8 cellular contexts compared by ENCODE assay signal in the genomic region with DNA sequence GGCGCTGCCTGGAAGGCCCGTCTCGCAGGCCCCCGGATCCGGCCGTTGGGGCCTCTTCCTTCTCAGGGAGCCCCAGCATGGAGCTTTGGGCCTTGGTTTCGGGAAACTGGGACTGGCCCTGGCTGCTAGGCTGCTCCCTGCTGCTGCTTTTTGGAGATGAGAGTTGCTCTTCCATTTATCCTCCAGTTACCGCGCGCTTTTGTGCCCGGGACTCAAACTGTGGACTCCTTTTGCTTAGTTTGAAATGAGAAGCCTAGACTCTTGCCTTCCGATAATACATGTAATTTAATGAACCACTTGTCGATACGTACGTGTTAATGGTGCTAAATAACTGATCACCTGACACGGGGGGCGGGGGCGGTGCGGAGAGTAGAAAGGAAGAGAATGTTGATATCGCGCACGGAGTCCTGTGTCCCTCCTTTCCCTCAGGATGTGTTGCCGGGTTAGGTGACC. TPM values are rescaled to one million over a fixed set of nuclear protein-coding genes. Genes with fewer than 3 reads are reported as not detected.
DNase-seq lines count a peak whose midpoint lies in the region; ATAC-seq, FAIRE-seq and TF ChIP-seq lines count a peak whose summit lies in the region.

No MANE protein-coding gene starts in this region.

- WGBS in A549 (ENCODE audit: missing lambda C conversion rate) = 1% methylated on average over 16 of the region's 23 CpGs

- H3K4me1 ChIP-seq in A549 (peaks cover 38% of the 10 kb centered on the region), OCI-LY3 (ENCODE audit: low read length) (peaks cover 23% of the 10 kb centered on the region), foreskin keratinocyte (peaks cover 26% of the 10 kb centered on the region), neuron (ENCODE audit: insufficient read depth, low read length) (peaks cover 36% of the 10 kb centered on the region)

- no peak for TF ChIP-seq POLR2A in A549 (IDR thresholded peaks at IDR 0.05; ENCODE audit: low read length)

- H2AFZ ChIP-seq in OCI-LY3 (ENCODE audit: low read depth, low read length) = peak overlapping the region; percentile 11; the same call in 1 of the 2 replicates
- H2AFZ ChIP-seq in neuron (ENCODE audit: low read depth, low read length) = peak overlapping the region; percentile 90

- peak overlapping the region; percentile 100 for H3K4me3 Mint-ChIP-seq in activated T-helper 2 cell treated with anti-CD3 and anti-CD28 coated beads, Interferon-gamma antibody, Interleukin-2, Interleukin-4, amounts not matched to agents 10 μg/mL and 5 μg/mL and 100 μg/mL, durations not matched to agents 14 hours and 24 hours and 36 hours (ENCODE audit: low read depth)

- H3K36me3 Mint-ChIP-seq in activated T-helper 2 cell treated with anti-CD3 and anti-CD28 coated beads, Interferon-gamma antibody, Interleukin-2, Interleukin-4, amounts not matched to agents 10 μg/mL and 5 μg/mL and 100 μg/mL, durations not matched to agents 14 hours and 24 hours and 36 hours (ENCODE audit: low read depth) = peaks cover 9% of the 10 kb centered on the region

- H3K27me3 ChIP-seq in OCI-LY3 (ENCODE audit: low read depth, low read length) (no peaks in the 10 kb centered on the region), foreskin keratinocyte (no peaks in the 10 kb centered on the region), neuron (ENCODE audit: insufficient read depth, low read length) (no peaks in the 10 kb centered on the region)

- no peak for FAIRE-seq in A549 (lab: Jason Lieb, UNC)

- peak overlapping the region; percentile 89 for H3K4me2 ChIP-seq in A549
- H3K4me2 ChIP-seq in OCI-LY3 (ENCODE audit: low read length) = peak overlapping the region; percentile 79

- H3K9me3 ChIP-seq in A549 (no peaks in the 10 kb centered on the region), OCI-LY3 (ENCODE audit: insufficient read depth, low read length) (no peaks in the 10 kb centered on the region), neuron (ENCODE audit: low read length) (peaks cover 3% of the 10 kb centered on the region)

- DNase-seq in A549 (ENCODE audit: low read depth in 1 of 2, low spot score in 1 of 2) (peak; percentile 7 to 39), foreskin keratinocyte (peak; percentile 27 to 33), substantia nigra (lab: John Stamatoyannopoulos, UW) (peak in 42 of 49 donors; percentile 6 to 79 (median 56))
- peak; percentile 28 for DNase-seq in activated T-helper 2 cell treated with anti-CD3 and anti-CD28 coated beads, Interferon-gamma antibody, Interleukin-2, Interleukin-4, amounts not matched to agents 10 μg/mL and 5 μg/mL and 100 μg/mL, durations not matched to agents 14 hours and 24 hours and 36 hours (ENCODE audit: low spot score)

- POLR2A ChIA-PET in A549 (lab: Yijun Ruan, JAX) = interaction anchor here (2.1 kb wide), 1 partner anchor 27 kb away, joined by 8 read pairs; no protein-coding TSS in a partner anchor

- peak overlapping the region; percentile 99 for H3K27ac Mint-ChIP-seq in activated T-helper 2 cell treated with anti-CD3 and anti-CD28 coated beads, Interferon-gamma antibody, Interleukin-2, Interleukin-4, amounts not matched to agents 10 μg/mL and 5 μg/mL and 100 μg/mL, durations not matched to agents 14 hours and 24 hours and 36 hours

- intact Hi-C loops in activated T-helper 2 cell treated with anti-CD3 and anti-CD28 coated beads, Interferon-gamma antibody, Interleukin-2, Interleukin-4, amounts not matched to agents 10 μg/mL and 5 μg/mL and 100 μg/mL, durations not matched to agents 14 hours and 24 hours and 36 hours (cut with micrococcal nuclease) = loop anchor here (5.0 kb wide), 2 partner anchors 51 to 109 kb away; no protein-coding TSS in a partner anchor

- ATAC-seq in A549 (peak; percentile 19 to 32; a peak in 4 of 6 replicates), GM18909 (IDR thresholded peaks at IDR 0.05; ENCODE audit: poor library complexity, unreplicated experiment) (peak; percentile 7), HG03460 (IDR thresholded peaks at IDR 0.05; ENCODE audit: unreplicated experiment) (peak; percentile 8), foreskin keratinocyte (peak; percentile 32)

- H3K4me1 Mint-ChIP-seq in activated T-helper 2 cell treated with anti-CD3 and anti-CD28 coated beads, Interferon-gamma antibody, Interleukin-2, Interleukin-4, amounts not matched to agents 10 μg/mL and 5 μg/mL and 100 μg/mL, durations not matched to agents 14 hours and 24 hours and 36 hours (ENCODE audit: low read depth) = peaks cover 44% of the 10 kb centered on the region

- peak overlapping the region; percentile 89 for H3K9ac ChIP-seq in OCI-LY3 (ENCODE audit: low read length)

- no peak for TF ChIP-seq EP300 in A549 (IDR thresholded peaks at IDR 0.05)

- TF ChIP-seq CTCF in A549 (IDR thresholded peaks at IDR 0.05) = no peak
- no peak for TF ChIP-seq CTCF in OCI-LY3 (IDR thresholded peaks at IDR 0.05; ENCODE audit: low read depth, low read length)
- TF ChIP-seq CTCF in foreskin keratinocyte (conservative IDR thresholded peaks at IDR 0.05) = no peak

- CTCF ChIA-PET in A549 (lab: Yijun Ruan, JAX) = interaction anchor here (1.0 to 2.5 kb wide), 5 partner anchors 29 to 284 kb away, joined by 3 to 14 read pairs (median 4); no protein-coding TSS in a partner anchor

- H3K4me3 ChIP-seq in A549 (peak overlapping the region; percentile 95), OCI-LY3 (ENCODE audit: low read length) (peak overlapping the region; percentile 90), neuron (ENCODE audit: low read length) (peak overlapping the region; percentile 69)

- H3K27ac ChIP-seq in A549 = peak overlapping the region; percentile 96 to 98
- H3K27ac ChIP-seq in OCI-LY3 (ENCODE audit: low read length) = peak overlapping the region; percentile 75
- peak overlapping the region; percentile 92 for H3K27ac ChIP-seq in foreskin keratinocyte
- H3K27ac ChIP-seq in substantia nigra (ENCODE audit: low read depth, low read length, poor library complexity, severe bottlenecking) = peak overlapping the region; percentile 95

- peaks cover 48% of the 10 kb centered on the region for H4K20me1 ChIP-seq in OCI-LY3 (ENCODE audit: insufficient read depth, low read length)

- H3K27me3 Mint-ChIP-seq in activated T-helper 2 cell treated with anti-CD3 and anti-CD28 coated beads, Interferon-gamma antibody, Interleukin-2, Interleukin-4, amounts not matched to agents 10 μg/mL and 5 μg/mL and 100 μg/mL, durations not matched to agents 14 hours and 24 hours and 36 hours (ENCODE audit: low read depth) = no peaks in the 10 kb centered on the region

- H3K9me3 Mint-ChIP-seq in activated T-helper 2 cell treated with anti-CD3 and anti-CD28 coated beads, Interferon-gamma antibody, Interleukin-2, Interleukin-4, amounts not matched to agents 10 μg/mL and 5 μg/mL and 100 μg/mL, durations not matched to agents 14 hours and 24 hours and 36 hours = no peaks in the 10 kb centered on the region

- no peak for TF ChIP-seq RAD21 in A549 (conservative IDR thresholded peaks at IDR 0.05 in 1 of 2, IDR thresholded peaks at IDR 0.05 in 1 of 2)

- peaks cover 57% of the 10 kb centered on the region for H3K79me2 ChIP-seq in OCI-LY3 (ENCODE audit: low read length)

- H3K36me3 ChIP-seq in OCI-LY3 (replicated peaks; ENCODE audit: low read depth, low read length) (no peaks in the 10 kb centered on the region), neuron (ENCODE audit: insufficient read depth, low read length) (peaks cover under 1% of the 10 kb centered on the region)

TF ChIP-seq in A549, 52 proteins besides CTCF, POLR2A, EP300 and RAD21:
- peak; percentile 19; the same call in 1 of the 2 replicates for TF ChIP-seq PHF8 (IDR thresholded peaks at IDR 0.05; ENCODE audit: borderline replicate concordance, low read depth)
- TF ChIP-seq, protein P1, sequence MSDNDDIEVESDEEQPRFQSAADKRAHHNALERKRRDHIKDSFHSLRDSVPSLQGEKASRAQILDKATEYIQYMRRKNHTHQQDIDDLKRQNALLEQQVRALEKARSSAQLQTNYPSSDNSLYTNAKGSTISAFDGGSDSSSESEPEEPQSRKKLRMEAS (IDR thresholded peaks at IDR 0.05) = no peak
- no peak for TF ChIP-seq HEYL (CRISPR knock-in tag; IDR thresholded peaks at IDR 0.05)
- TF ChIP-seq CEBPB (IDR thresholded peaks at IDR 0.05) = no peak
- TF ChIP-seq HOXB13 (CRISPR knock-in tag; IDR thresholded peaks at IDR 0.05; ENCODE audit: low read depth) = no peak
- no peak for TF ChIP-seq SMC3 (IDR thresholded peaks at IDR 0.05)
- TF ChIP-seq, protein P2, sequence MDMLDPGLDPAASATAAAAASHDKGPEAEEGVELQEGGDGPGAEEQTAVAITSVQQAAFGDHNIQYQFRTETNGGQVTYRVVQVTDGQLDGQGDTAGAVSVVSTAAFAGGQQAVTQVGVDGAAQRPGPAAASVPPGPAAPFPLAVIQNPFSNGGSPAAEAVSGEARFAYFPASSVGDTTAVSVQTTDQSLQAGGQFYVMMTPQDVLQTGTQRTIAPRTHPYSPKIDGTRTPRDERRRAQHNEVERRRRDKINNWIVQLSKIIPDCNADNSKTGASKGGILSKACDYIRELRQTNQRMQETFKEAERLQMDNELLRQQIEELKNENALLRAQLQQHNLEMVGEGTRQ (IDR thresholded peaks at IDR 0.05) = peak; percentile 38; the same call in 1 of the 2 replicates
- no peak for TF ChIP-seq RCOR1 (IDR thresholded peaks at IDR 0.05; ENCODE audit: low read depth, low read length)

RNA-seq across cellular contexts. Expression of a gene that starts 0.9 kb away (rescaled TPM):
- polyA plus RNA-seq in A549 (2011; rRNA removed) (19.5 and 28.4 TPM in 2 replicates), A549 (2017; fragmentation: RNase III; extraction: RNeasy Plus Mini Kit Qiagen cat#74134 plus additional on column Dnase treatment) (13.1 to 13.9 TPM (median 13.7 TPM) in 3 replicates), foreskin keratinocyte (3.9 and 5.0 TPM in 2 replicates)
- 2.7 and 2.8 TPM in 2 replicates for polyA plus RNA-seq in A549 (2012; cell fraction: cytosol; rRNA removed)
- 2.7 and 2.8 TPM in 2 replicates for polyA plus RNA-seq in A549 (2012; cell fraction: nucleus; rRNA removed)
- polyA minus RNA-seq in A549 (2011; rRNA and poly(A)+ RNA removed) = 18.1 and 18.2 TPM in 2 replicates
- total RNA-seq in activated T-helper 2 cell treated with anti-CD3 and anti-CD28 coated beads, Interferon-gamma antibody, Interleukin-2, Interleukin-4, amounts not matched to agents 10 μg/mL and 5 μg/mL and 100 μg/mL, durations not matched to agents 14 hours and 24 hours and 36 hours = 44.6 and 44.7 TPM in 2 replicates
- 31.6 and 34.2 TPM in 2 replicates for total RNA-seq in foreskin keratinocyte

Comparison
In these comparisons a context has a peak if more than half of its experiments do, and no peak if none do; other contexts are left out.
1. Peak in every context shown above with its lines: DNase-seq, ATAC-seq, H3K4me3 ChIP-seq and H3K27ac ChIP-seq.